ENCODE assay signal across 7 cellular contexts in the genomic region with DNA sequence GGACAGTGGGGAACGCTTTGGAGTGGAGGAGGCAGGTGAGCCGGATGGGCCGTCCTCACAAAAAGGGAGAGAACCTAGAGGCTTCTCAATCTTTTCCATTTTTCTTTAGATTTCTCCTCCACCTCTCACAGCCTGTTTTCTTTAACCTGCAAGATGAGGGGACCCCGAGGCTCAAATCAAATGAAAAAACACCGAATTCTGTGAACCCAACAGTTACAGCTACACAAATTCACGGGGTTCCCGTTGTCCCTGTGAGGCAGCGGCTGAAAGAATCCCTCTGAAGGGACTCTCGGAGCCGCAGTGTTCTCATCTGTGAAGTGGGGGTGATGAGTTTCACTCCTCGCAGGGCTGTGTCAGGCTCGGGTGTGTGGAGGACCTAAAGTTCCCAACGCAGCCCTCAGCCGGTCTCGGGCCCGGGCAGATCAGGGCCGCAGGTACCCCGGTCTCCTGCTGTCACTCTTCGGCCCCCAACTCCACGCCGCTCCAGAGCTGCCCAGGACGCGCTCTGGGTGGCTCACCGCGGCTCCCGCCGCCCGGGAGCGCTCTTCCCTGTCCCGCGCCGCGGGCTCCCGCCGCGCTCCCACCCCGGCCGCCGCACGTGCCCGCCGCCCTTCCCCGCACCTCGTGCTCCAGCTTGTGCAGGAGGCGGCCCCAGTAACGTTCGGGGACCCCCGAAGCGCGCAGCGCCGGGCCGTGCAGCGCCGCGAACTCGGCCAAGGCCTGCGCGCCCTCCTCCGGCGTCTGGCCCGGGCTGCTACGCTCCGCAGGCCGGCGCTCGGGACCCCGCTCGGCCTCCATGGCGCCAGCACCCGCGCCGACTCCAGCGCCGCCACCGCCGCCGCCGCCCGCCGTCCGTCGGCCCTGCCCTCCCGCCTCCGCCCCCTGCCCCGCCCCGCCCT. TPM values are rescaled to one million over a fixed set of nuclear protein-coding genes. Genes with fewer than 3 reads are reported as not detected.
DNase-seq lines count a peak whose midpoint lies in the region; ATAC-seq and TF ChIP-seq lines count a peak whose summit lies in the region.

TTLL12 (minus strand) TSS at position 863 of the 899 bp plus-strand sequence; CDS start at position 798, 65 bp downstream.

- H4K20me1 ChIP-seq in fibroblast of lung (ENCODE audit: control insufficient read depth, extremely low read depth, insufficient read depth, low read length): no peaks in the 10 kb centered on the region

- peak within 1 kb of the TSS; percentile 96 for H3K4me2 ChIP-seq in fibroblast of lung (ENCODE audit: extremely low read depth, insufficient read depth, low read length)

- peaks cover 5% of the 10 kb centered on the region for H3K4me1 ChIP-seq in fibroblast of lung (ENCODE audit: control insufficient read depth, extremely low read depth, insufficient read depth, low read length)
- peaks cover 18% of the 10 kb centered on the region in 2 donors for H3K4me1 ChIP-seq in naive thymus-derived CD4-positive, alpha-beta T cell (ENCODE audit: control insufficient read depth in 2 of 2, insufficient read depth in 2 of 2, low read length in 2 of 2)

- CTCF ChIA-PET in naive thymus-derived CD4-positive, alpha-beta T cell (lab: Charles Lee): interaction anchor here (1.7 kb wide), 1 partner anchor 43 kb away, joined by 5 read pairs; no protein-coding TSS in a partner anchor

- TF ChIP-seq CTCF in fibroblast of lung (conservative IDR thresholded peaks at IDR 0.05 in 1 of 2, IDR thresholded peaks at IDR 0.05 in 1 of 2; ENCODE audit: low read depth in 1 of 2, low read length in 2 of 2): no peak

- peak within 1 kb of the TSS; percentile 76 for H3K9ac ChIP-seq in fibroblast of lung (ENCODE audit: insufficient read depth, low read length)

- H3K27me3 ChIP-seq in fibroblast of lung (ENCODE audit: control insufficient read depth, insufficient read depth, low read length): peaks cover 4% of the 10 kb centered on the region
- no peaks in the 10 kb centered on the region for H3K27me3 ChIP-seq in naive thymus-derived CD4-positive, alpha-beta T cell (ENCODE audit: control insufficient read depth in 2 of 2, insufficient read depth in 2 of 2, low read length in 2 of 2)

- peak within 1 kb of the TSS; percentile 75 to 89 (median 86) for H3K4me3 Mint-ChIP-seq in naive thymus-derived CD4-positive, alpha-beta T cell
- peak within 1 kb of the TSS; percentile 83 for H3K4me3 Mint-ChIP-seq in stimulated activated memory B cell treated with anti-CD40 and anti-IgM and Interleukin-4, amounts not matched to agents 10 μg/mL and 1 μg/mL and 100 μg/mL, for 72 hours

- peak; percentile 75 for TF ChIP-seq POLR2A in GM18505 (IDR thresholded peaks at IDR 0.05; ENCODE audit: borderline replicate concordance, extremely low read depth, insufficient read depth, insufficient read length)

- H3K4me1 Mint-ChIP-seq in naive thymus-derived CD4-positive, alpha-beta T cell: peaks cover 5 to 36% (median 24%) of the 10 kb centered on the region in 7 donors
- peaks cover 26% of the 10 kb centered on the region for H3K4me1 Mint-ChIP-seq in stimulated activated memory B cell treated with anti-CD40 and anti-IgM and Interleukin-4, amounts not matched to agents 10 μg/mL and 1 μg/mL and 100 μg/mL, for 72 hours

- peaks cover 0 to 7% (median 2%) of the 10 kb centered on the region in 11 donors for H3K9me3 Mint-ChIP-seq in naive thymus-derived CD4-positive, alpha-beta T cell
- H3K9me3 Mint-ChIP-seq in stimulated activated memory B cell treated with anti-CD40 and anti-IgM and Interleukin-4, amounts not matched to agents 10 μg/mL and 1 μg/mL and 100 μg/mL, for 72 hours: peaks cover 4% of the 10 kb centered on the region

- H3K27ac Mint-ChIP-seq in naive thymus-derived CD4-positive, alpha-beta T cell: peak within 1 kb of the TSS; percentile 94 to 99 (median 98)
- H3K27ac Mint-ChIP-seq in stimulated activated memory B cell treated with anti-CD40 and anti-IgM and Interleukin-4, amounts not matched to agents 10 μg/mL and 1 μg/mL and 100 μg/mL, for 72 hours: peak within 1 kb of the TSS; percentile 96

- peaks cover 3% of the 10 kb centered on the region for H3K36me3 ChIP-seq in fibroblast of lung (ENCODE audit: control insufficient read depth, insufficient read depth, low read length)
- peaks cover 0 to 6% (median 0%) of the 10 kb centered on the region in 3 experiments for H3K36me3 ChIP-seq in naive thymus-derived CD4-positive, alpha-beta T cell (ENCODE audit: control insufficient read depth in 2 of 3, insufficient read depth in 3 of 3, low read length in 3 of 3)

- POLR2A ChIA-PET in naive thymus-derived CD4-positive, alpha-beta T cell (lab: Charles Lee): interaction anchor here (1.2 to 2.2 kb wide), 4 partner anchors 24 to 328 kb away, joined by 5 to 18 read pairs (median 11); partner anchors contain the start of genes MCAT and TSPO

- H3K4me3 ChIP-seq in fibroblast of lung (replicated peaks in 1 of 4; ENCODE audit: control extremely low read depth in 1 of 4, insufficient read depth in 1 of 4, low read depth in 3 of 4, low read length in 4 of 4): peak within 1 kb of the TSS; percentile 74 to 82 (median 76)
- H3K4me3 ChIP-seq in naive thymus-derived CD4-positive, alpha-beta T cell (ENCODE audit: low read length): peak within 1 kb of the TSS; percentile 65

- intact Hi-C loops in naive thymus-derived CD4-positive, alpha-beta T cell (cut with micrococcal nuclease): loop anchor here (1.0 to 10.0 kb wide), 12 partner anchors 34 to 626 kb away; partner anchors contain the start of genes ARFGAP3 (in 2 of the 2), MCAT (in 2 of the 2), EFCAB6 (in 1 of the 2) and PACSIN2 (in 1 of the 2)

- peaks cover 6% of the 10 kb centered on the region for H3K79me2 ChIP-seq in fibroblast of lung (ENCODE audit: control insufficient read depth, insufficient read depth, low read length)

- ATAC-seq in GM18505 (IDR thresholded peaks at IDR 0.05; ENCODE audit: unreplicated experiment): peak; percentile 54
- peak; percentile 60 for ATAC-seq in HG02678 (IDR thresholded peaks at IDR 0.05; ENCODE audit: unreplicated experiment)
- peak; percentile 60 for ATAC-seq in naive thymus-derived CD4-positive, alpha-beta T cell
- ATAC-seq in stimulated activated memory B cell treated with anti-CD40 and anti-IgM and Interleukin-4, amounts not matched to agents 10 μg/mL and 1 μg/mL and 100 μg/mL, for 72 hours: peak; percentile 76

- H3K27ac ChIP-seq in fibroblast of lung (ENCODE audit: insufficient read depth, low read length): peak within 1 kb of the TSS; percentile 61
- peak within 1 kb of the TSS; percentile 91 for H3K27ac ChIP-seq in naive thymus-derived CD4-positive, alpha-beta T cell (ENCODE audit: low read depth, low read length)

- peak within 1 kb of the TSS; percentile 26 for H2AFZ ChIP-seq in fibroblast of lung (ENCODE audit: low read length)

- H3K36me3 Mint-ChIP-seq in naive thymus-derived CD4-positive, alpha-beta T cell: peaks cover 0 to 12% (median 0%) of the 10 kb centered on the region in 5 donors
- peaks cover 16% of the 10 kb centered on the region for H3K36me3 Mint-ChIP-seq in stimulated activated memory B cell treated with anti-CD40 and anti-IgM and Interleukin-4, amounts not matched to agents 10 μg/mL and 1 μg/mL and 100 μg/mL, for 72 hours

- DNase-seq in NOMO-1 treated with DMSO at 0.1 percent for 48 hours (lab: John Stamatoyannopoulos, UW; ENCODE audit: unreplicated experiment) (peak; percentile 49), fibroblast of lung (ENCODE audit: low read depth in 2 of 2) (peak; percentile 36 to 37)
- DNase-seq in activated T-cell treated with anti-CD3 and anti-CD28 coated beads, Interleukin-2, amount 50 U/mL, for 48 hours: peak; percentile 57 to 66
- DNase-seq in naive thymus-derived CD4-positive, alpha-beta T cell: peak; percentile 53 to 76 (median 62)

- no peaks in the 10 kb centered on the region for H3K9me3 ChIP-seq in fibroblast of lung (ENCODE audit: control insufficient read depth, insufficient read depth, low read depth, low read length)
- H3K9me3 ChIP-seq in naive thymus-derived CD4-positive, alpha-beta T cell (ENCODE audit: control insufficient read depth in 2 of 3, low read length in 3 of 3): no peaks in the 10 kb centered on the region

- H3K27me3 Mint-ChIP-seq in naive thymus-derived CD4-positive, alpha-beta T cell: peaks cover 0 to 10% (median 0%) of the 10 kb centered on the region in 5 donors
- H3K27me3 Mint-ChIP-seq in stimulated activated memory B cell treated with anti-CD40 and anti-IgM and Interleukin-4, amounts not matched to agents 10 μg/mL and 1 μg/mL and 100 μg/mL, for 72 hours: no peaks in the 10 kb centered on the region

RNA-seq across cellular contexts. Expression of gene TTLL12, which starts in this region (rescaled TPM):
- 14.7 and 18.0 TPM in 2 replicates for total RNA-seq in fibroblast of lung
- polyA plus RNA-seq in fibroblast of lung: 6.0 and 8.6 TPM in 2 replicates
- 16.5 and 25.2 TPM in 2 replicates for polyA plus RNA-seq in fibroblast of lung (2012)
- 25.7 and 46.8 TPM in 2 replicates for polyA minus RNA-seq in fibroblast of lung (ENCODE audit: low replicate concordance)
- total RNA-seq in naive thymus-derived CD4-positive, alpha-beta T cell: 10 to 100 TPM; 15.6 to 43.7 (median 29.6) TPM
- 10 to 100 TPM; 15.6 to 28.2 TPM for polyA plus RNA-seq in naive thymus-derived CD4-positive, alpha-beta T cell

Comparison
In these comparisons a context has a peak if more than half of its experiments do, and no peak if none do; other contexts are left out.
1. Peak in every context shown above with its lines: DNase-seq, ATAC-seq, H3K4me3 ChIP-seq and H3K27ac ChIP-seq.